Comparison of ENCODE assay signal across 22 cellular contexts in genomic region chr10:11184093-11184492, GRCh38.
DNase-seq lines count a peak whose midpoint lies in the region; ATAC-seq and TF ChIP-seq lines count a peak whose summit lies in the region.
"Had no signal": no experiment of that assay in that cellular context is flagged by ENCODE, and none has a peak within 500 bp of the region (broad histone marks: within the 10 kb centered on the region; RNA-seq: fewer than 3 reads in every experiment).

No MANE protein-coding gene starts in this region.

- CTCF ChIA-PET in activated CD4-positive, alpha-beta memory T cell treated with anti-CD3 and anti-CD28 coated beads for 36 hours (lab: Charles Lee), result no interaction called here
- CTCF ChIA-PET in activated CD4-positive, alpha-beta memory T cell treated with anti-CD3 and anti-CD28 coated beads, Interleukin-2, amount 10 ng/mL, durations not matched to agents 7 days and 5 days (lab: Charles Lee), result no interaction called here
- CTCF ChIA-PET in CD4-positive, alpha-beta T cell (lab: Charles Lee), result no interaction called here
- CTCF ChIA-PET in activated B cell treated with CpG ODN at 0.5 μM for 24 hours (lab: Charles Lee), result no interaction called here

- H3K4me3 Mint-ChIP-seq in activated CD4-positive, alpha-beta memory T cell treated with anti-CD3 and anti-CD28 coated beads for 36 hours, result no peak overlapping the region
- H3K4me3 Mint-ChIP-seq in activated CD4-positive, alpha-beta memory T cell treated with anti-CD3 and anti-CD28 coated beads, Interleukin-2, amount 10 ng/mL, durations not matched to agents 7 days and 5 days, result no peak overlapping the region
- H3K4me3 Mint-ChIP-seq in CD4-positive, alpha-beta T cell, result peak overlapping the region; percentile 5
- H3K4me3 Mint-ChIP-seq in activated B cell treated with CpG ODN at 0.5 μM for 24 hours, result no peak overlapping the region
- peak overlapping the region; percentile 4 for H3K4me3 Mint-ChIP-seq in memory B cell
- no peak overlapping the region for H3K4me3 Mint-ChIP-seq in GM23338
- H3K4me3 Mint-ChIP-seq: WTC11 had no signal

- no peaks in the 10 kb centered on the region for H3K27me3 ChIP-seq in CD4-positive, alpha-beta T cell (ENCODE audit: control insufficient read depth, insufficient read depth, low read length)
- no peaks in the 10 kb centered on the region for H3K27me3 ChIP-seq in mesendoderm (ENCODE audit: insufficient read depth, low read length, poor library complexity)
- no peaks in the 10 kb centered on the region for H3K27me3 ChIP-seq in GM23338 (ENCODE audit: insufficient read depth)
- H3K27me3 ChIP-seq: body of pancreas, vagina had no signal

- peaks cover 86% of the 10 kb centered on the region for H3K36me3 Mint-ChIP-seq in activated CD4-positive, alpha-beta memory T cell treated with anti-CD3 and anti-CD28 coated beads for 36 hours
- H3K36me3 Mint-ChIP-seq in activated CD4-positive, alpha-beta memory T cell treated with anti-CD3 and anti-CD28 coated beads, Interleukin-2, amount 10 ng/mL, durations not matched to agents 7 days and 5 days (ENCODE audit: low read depth), result peaks cover 96% of the 10 kb centered on the region
- peaks cover 99% of the 10 kb centered on the region for H3K36me3 Mint-ChIP-seq in CD4-positive, alpha-beta T cell (ENCODE audit: low read depth)
- H3K36me3 Mint-ChIP-seq in activated B cell treated with CpG ODN at 0.5 μM for 24 hours (ENCODE audit: low read depth) (peaks cover 83% of the 10 kb centered on the region), memory B cell (peaks cover 61% of the 10 kb centered on the region), GM23338 (ENCODE audit: low read depth) (peaks cover 5% of the 10 kb centered on the region; the same call in 1 of the 3 replicates)
- H3K36me3 Mint-ChIP-seq: WTC11 had no signal

- H3K23ac ChIP-seq in mesendoderm (ENCODE audit: low read length), result no peak overlapping the region

- no peak overlapping the region for H3K4me2 ChIP-seq in mesendoderm (ENCODE audit: low read length)
- no peak overlapping the region for H3K4me2 ChIP-seq in GM23338
- H3K4me2 ChIP-seq: A549 had no signal

- H3K56ac ChIP-seq in mesendoderm (ENCODE audit: low read length), result no peak overlapping the region

- H3K79me1 ChIP-seq in mesendoderm (ENCODE audit: low read length), result no peaks in the 10 kb centered on the region

- no CpG with 5 or more reads among the region's 3 CpGs for WGBS in mesendoderm (ENCODE audit: extremely low coverage, insufficient coverage, low lambda C conversion rate)

- H3K27me3 Mint-ChIP-seq in activated CD4-positive, alpha-beta memory T cell treated with anti-CD3 and anti-CD28 coated beads for 36 hours, result no peaks in the 10 kb centered on the region
- H3K27me3 Mint-ChIP-seq in activated CD4-positive, alpha-beta memory T cell treated with anti-CD3 and anti-CD28 coated beads, Interleukin-2, amount 10 ng/mL, durations not matched to agents 7 days and 5 days, result no peaks in the 10 kb centered on the region
- H3K27me3 Mint-ChIP-seq in CD4-positive, alpha-beta T cell, result no peaks in the 10 kb centered on the region
- H3K27me3 Mint-ChIP-seq in activated B cell treated with CpG ODN at 0.5 μM for 24 hours (no peaks in the 10 kb centered on the region), memory B cell (no peaks in the 10 kb centered on the region), GM23338 (ENCODE audit: insufficient read depth, low read depth, poor library complexity) (peaks cover 6% of the 10 kb centered on the region)

- H3K4me1 Mint-ChIP-seq in activated CD4-positive, alpha-beta memory T cell treated with anti-CD3 and anti-CD28 coated beads for 36 hours (ENCODE audit: low read depth), result peaks cover 93% of the 10 kb centered on the region
- H3K4me1 Mint-ChIP-seq in activated CD4-positive, alpha-beta memory T cell treated with anti-CD3 and anti-CD28 coated beads, Interleukin-2, amount 10 ng/mL, durations not matched to agents 7 days and 5 days, result peaks cover 93% of the 10 kb centered on the region
- peaks cover 80% of the 10 kb centered on the region for H3K4me1 Mint-ChIP-seq in CD4-positive, alpha-beta T cell (ENCODE audit: low read depth)
- H3K4me1 Mint-ChIP-seq in activated B cell treated with CpG ODN at 0.5 μM for 24 hours (peaks cover 72% of the 10 kb centered on the region), memory B cell (peaks cover 71% of the 10 kb centered on the region), GM23338 (peaks cover 9% of the 10 kb centered on the region)

- intact Hi-C loops in activated CD4-positive, alpha-beta memory T cell treated with anti-CD3 and anti-CD28 coated beads for 36 hours (cut with micrococcal nuclease), result loop anchor here (5.0 kb wide), 1 partner anchor 37 kb away; no protein-coding TSS in a partner anchor
- intact Hi-C loops in CD4-positive, alpha-beta T cell (cut with DNase I, micrococcal nuclease), result no loop called here
- intact Hi-C loops in activated B cell treated with CpG ODN at 0.5 μM for 24 hours (cut with micrococcal nuclease), result loop anchor here (1.0 kb wide), 1 partner anchor 11 kb away; no protein-coding TSS in a partner anchor

- no peak overlapping the region for H2BK120ac ChIP-seq in mesendoderm (ENCODE audit: low read depth, low read length)

- no peak overlapping the region for H2BK5ac ChIP-seq in mesendoderm (ENCODE audit: low read length)

- no peak for ATAC-seq in CD4-positive, alpha-beta T cell (ENCODE audit: poor library complexity)
- ATAC-seq in activated B cell treated with CpG ODN at 0.5 μM for 24 hours (ENCODE audit: low read depth) (no peak), memory B cell (ENCODE audit: low read depth) (no peak), GM23338 (no peak)
- ATAC-seq: A549, body of pancreas, WTC11 had no signal

- H3K36me3 ChIP-seq in mesendoderm (ENCODE audit: control insufficient read depth, insufficient read depth, low read length) (no peaks in the 10 kb centered on the region), GM23338 (ENCODE audit: insufficient read depth) (peaks cover 3% of the 10 kb centered on the region; the same call in 1 of the 2 replicates)
- H3K36me3 ChIP-seq: HAP-1, vagina had no signal

- no peak for DNase-seq in activated CD4-positive, alpha-beta memory T cell treated with anti-CD3 and anti-CD28 coated beads for 36 hours
- no peak for DNase-seq in activated CD4-positive, alpha-beta memory T cell treated with anti-CD3 and anti-CD28 coated beads, Interleukin-2, amount 10 ng/mL, durations not matched to agents 7 days and 5 days
- no peak for DNase-seq in CD4-positive, alpha-beta T cell
- no peak for DNase-seq in activated B cell treated with CpG ODN at 0.5 μM for 24 hours
- no peak for DNase-seq in memory B cell (ENCODE audit: low spot score in 2 of 2)
- no peak for DNase-seq in mesendoderm
- DNase-seq in GM23338 (ENCODE audit: low spot score), result no peak
- no peak for DNase-seq in central memory CD4-positive, alpha-beta T cell
- DNase-seq: activated CD8-positive, alpha-beta memory T cell treated with anti-CD3 and anti-CD28 coated beads for 24 hours; body of pancreas; effector CD4-positive, alpha-beta T cell; glutamatergic neuron; mammary epithelial cell; NCI-H1694 treated with DMSO at 0.1 percent for 48 hours; NCI-H2227 treated with DMSO at 0.1 percent for 48 hours; NCI-H748 treated with DMSO at 0.1 percent for 48 hours had no signal

- no peak overlapping the region for H3K9ac ChIP-seq in mesendoderm (ENCODE audit: low read length)

- no peak overlapping the region for H4K8ac ChIP-seq in mesendoderm (ENCODE audit: low read depth, low read length)

- no peaks in the 10 kb centered on the region; the same call in 1 of the 2 replicates for H3K9me2 ChIP-seq in GM23338 (ENCODE audit: insufficient read depth)

- peaks cover 13% of the 10 kb centered on the region for H3K9me3 ChIP-seq in CD4-positive, alpha-beta T cell (ENCODE audit: control insufficient read depth, low read length)
- H3K9me3 ChIP-seq: A549, body of pancreas, HAP-1, vagina had no signal

- H3K27ac Mint-ChIP-seq in activated CD4-positive, alpha-beta memory T cell treated with anti-CD3 and anti-CD28 coated beads for 36 hours, result peak overlapping the region; percentile 62
- H3K27ac Mint-ChIP-seq in activated CD4-positive, alpha-beta memory T cell treated with anti-CD3 and anti-CD28 coated beads, Interleukin-2, amount 10 ng/mL, durations not matched to agents 7 days and 5 days, result no peak overlapping the region
- H3K27ac Mint-ChIP-seq in CD4-positive, alpha-beta T cell, result no peak overlapping the region
- H3K27ac Mint-ChIP-seq in activated B cell treated with CpG ODN at 0.5 μM for 24 hours, result peak overlapping the region; percentile 46
- peak overlapping the region; percentile 62 for H3K27ac Mint-ChIP-seq in memory B cell
- no peak overlapping the region for H3K27ac Mint-ChIP-seq in GM23338
- H3K27ac Mint-ChIP-seq: WTC11 had no signal

- H3K79me2 ChIP-seq in mesendoderm (ENCODE audit: control insufficient read depth, insufficient read depth, low read length) (no peaks in the 10 kb centered on the region), GM23338 (replicated peaks; ENCODE audit: insufficient read depth) (peaks cover 4% of the 10 kb centered on the region)

- TF ChIP-seq CTCF in CD4-positive, alpha-beta T cell (IDR thresholded peaks at IDR 0.05), result no peak
- TF ChIP-seq CTCF in activated B cell treated with CpG ODN at 0.5 μM for 24 hours (IDR thresholded peaks at IDR 0.05), result no peak
- no peak for TF ChIP-seq CTCF in GM23338 (conservative IDR thresholded peaks at IDR 0.05; ENCODE audit: low read depth in 2 of 2)

- H3K4me3 ChIP-seq in mesendoderm (ENCODE audit: low read length) (no peak overlapping the region), GM23338 (no peak overlapping the region)
- H3K4me3 ChIP-seq: A549, body of pancreas, HAP-1, skin epidermis, vagina had no signal

- H3K18ac ChIP-seq in mesendoderm (ENCODE audit: low read length), result no peak overlapping the region

- H3K9me3 Mint-ChIP-seq in activated CD4-positive, alpha-beta memory T cell treated with anti-CD3 and anti-CD28 coated beads for 36 hours, result peaks cover 11% of the 10 kb centered on the region
- peaks cover 17% of the 10 kb centered on the region for H3K9me3 Mint-ChIP-seq in activated CD4-positive, alpha-beta memory T cell treated with anti-CD3 and anti-CD28 coated beads, Interleukin-2, amount 10 ng/mL, durations not matched to agents 7 days and 5 days
- peaks cover 3% of the 10 kb centered on the region for H3K9me3 Mint-ChIP-seq in CD4-positive, alpha-beta T cell
- H3K9me3 Mint-ChIP-seq in activated B cell treated with CpG ODN at 0.5 μM for 24 hours (peaks cover 6% of the 10 kb centered on the region), memory B cell (no peaks in the 10 kb centered on the region), GM23338 (peaks cover 5% of the 10 kb centered on the region; the same call in 1 of the 3 replicates)

- H4K5ac ChIP-seq in mesendoderm (ENCODE audit: low read length), result no peak overlapping the region

- no peaks in the 10 kb centered on the region for H3F3A ChIP-seq in GM23338 (replicated peaks; ENCODE audit: low read depth)

- no peaks in the 10 kb centered on the region for H4K20me1 ChIP-seq in GM23338 (replicated peaks; ENCODE audit: insufficient read depth)

- H2AFZ ChIP-seq in GM23338, result no peak overlapping the region

- no peaks in the 10 kb centered on the region for H3K4me1 ChIP-seq in mesendoderm (ENCODE audit: control insufficient read depth, low read depth, low read length)
- peaks cover 7% of the 10 kb centered on the region for H3K4me1 ChIP-seq in GM23338 (ENCODE audit: insufficient read depth)
- H3K4me1 ChIP-seq: A549, body of pancreas, HAP-1 had no signal

- H3K27ac ChIP-seq in CD4-positive, alpha-beta T cell (ENCODE audit: low read depth, low read length), result no peak overlapping the region
- no peak overlapping the region for H3K27ac ChIP-seq in mesendoderm (ENCODE audit: low read depth, low read length)
- H3K27ac ChIP-seq in GM23338 (ENCODE audit: low read depth), result no peak overlapping the region
- H3K27ac ChIP-seq: A549, body of pancreas, epithelial cell of prostate, skin epidermis, vagina had no signal

- no peak overlapping the region for H2BK15ac ChIP-seq in mesendoderm (replicated peaks; ENCODE audit: low read depth)

- POLR2A ChIA-PET in activated CD4-positive, alpha-beta memory T cell treated with anti-CD3 and anti-CD28 coated beads for 36 hours (lab: Charles Lee), result no interaction called here
- POLR2A ChIA-PET in activated CD4-positive, alpha-beta memory T cell treated with anti-CD3 and anti-CD28 coated beads, Interleukin-2, amount 10 ng/mL, durations not matched to agents 7 days and 5 days (lab: Charles Lee), result no interaction called here
- POLR2A ChIA-PET in CD4-positive, alpha-beta T cell (lab: Charles Lee), result no interaction called here
- POLR2A ChIA-PET in activated B cell treated with CpG ODN at 0.5 μM for 24 hours (lab: Charles Lee), result no interaction called here

- no peak overlapping the region for H3K4ac ChIP-seq in mesendoderm (ENCODE audit: low read depth, low read length)

- H2AK5ac ChIP-seq in mesendoderm (ENCODE audit: low read length), result no peak overlapping the region

Comparison
In these comparisons a context has a peak if more than half of its experiments do, and no peak if none do; other contexts are left out.
1. H3K27ac Mint-ChIP-seq: peak in activated CD4-positive, alpha-beta memory T cell treated with anti-CD3 and anti-CD28 coated beads for 36 hours (single experiment), activated B cell treated with CpG ODN at 0.5 μM for 24 hours (single experiment) and memory B cell (single experiment); none in activated CD4-positive, alpha-beta memory T cell treated with anti-CD3 and anti-CD28 coated beads, Interleukin-2, amount 10 ng/mL, durations not matched to agents 7 days and 5 days (single experiment), CD4-positive, alpha-beta T cell (single experiment) and GM23338 (single experiment).
2. H3K4me3 Mint-ChIP-seq: peak in CD4-positive, alpha-beta T cell (single experiment) and memory B cell (single experiment); none in activated CD4-positive, alpha-beta memory T cell treated with anti-CD3 and anti-CD28 coated beads for 36 hours (single experiment), activated CD4-positive, alpha-beta memory T cell treated with anti-CD3 and anti-CD28 coated beads, Interleukin-2, amount 10 ng/mL, durations not matched to agents 7 days and 5 days (single experiment), activated B cell treated with CpG ODN at 0.5 μM for 24 hours (single experiment) and GM23338 (single experiment).
3. intact Hi-C loops: an anchor here in activated CD4-positive, alpha-beta memory T cell treated with anti-CD3 and anti-CD28 coated beads for 36 hours (5.0 kb wide) and activated B cell treated with CpG ODN at 0.5 μM for 24 hours (1.0 kb wide); none called in CD4-positive, alpha-beta T cell.